ENCODE assay signal across 30 cellular contexts in genomic region chr20:57901526-57901925, GRCh38.
"Had no signal": no experiment of that assay in that cellular context is flagged by ENCODE, and none has a peak within 500 bp of the region (broad histone marks: within the 10 kb centered on the region; RNA-seq: fewer than 3 reads in every experiment).

No MANE protein-coding gene starts in this region.

- H3K36me3 ChIP-seq: left lung, neural progenitor cell, neutrophil, right atrium auricular region, right lobe of liver, transverse colon, upper lobe of left lung had no signal

- H3K4me1 Mint-ChIP-seq: stimulated activated memory B cell treated with anti-CD40 and anti-IgM and Interleukin-4, amounts not matched to agents 10 μg/mL and 1 μg/mL and 100 μg/mL, for 72 hours had no signal

- H3K27ac Mint-ChIP-seq: immature natural killer cell; naive thymus-derived CD4-positive, alpha-beta T cell; nephron progenitor cell; neural progenitor cell; progenitor cell of endocrine pancreas; stimulated activated memory B cell treated with anti-CD40 and anti-IgM and Interleukin-4, amounts not matched to agents 10 μg/mL and 1 μg/mL and 100 μg/mL, for 72 hours had no signal

- H3K4me3 ChIP-seq: left lung, lung, mucosa of descending colon, neural progenitor cell, right atrium auricular region, right lobe of liver, smooth muscle cell, transverse colon, upper lobe of left lung had no signal

- H3K36me3 Mint-ChIP-seq: immature natural killer cell; naive thymus-derived CD4-positive, alpha-beta T cell; neural progenitor cell; stimulated activated memory B cell treated with anti-CD40 and anti-IgM and Interleukin-4, amounts not matched to agents 10 μg/mL and 1 μg/mL and 100 μg/mL, for 72 hours had no signal

- H3K4me3 Mint-ChIP-seq: immature natural killer cell; naive thymus-derived CD4-positive, alpha-beta T cell; neural progenitor cell; stimulated activated memory B cell treated with anti-CD40 and anti-IgM and Interleukin-4, amounts not matched to agents 10 μg/mL and 1 μg/mL and 100 μg/mL, for 72 hours; stimulated activated naive CD8-positive, alpha-beta T cell treated with anti-CD3 and anti-CD28 coated beads, Interleukin-15, amount 100 ng/mL, for 72 hours had no signal

- H3K27ac ChIP-seq: left lung, neural progenitor cell, neutrophil, parathyroid adenoma, right atrium auricular region, right lobe of liver, transverse colon, upper lobe of left lung had no signal

- H3K9me3 Mint-ChIP-seq: immature natural killer cell; naive thymus-derived CD4-positive, alpha-beta T cell; nephron progenitor cell; neural progenitor cell; stimulated activated memory B cell treated with anti-CD40 and anti-IgM and Interleukin-4, amounts not matched to agents 10 μg/mL and 1 μg/mL and 100 μg/mL, for 72 hours; stimulated activated naive CD8-positive, alpha-beta T cell treated with anti-CD3 and anti-CD28 coated beads, Interleukin-15, amount 100 ng/mL, for 72 hours had no signal

- ATAC-seq: left colon; left lung; mucosa of descending colon; naive thymus-derived CD4-positive, alpha-beta T cell; right lobe of liver; stimulated activated memory B cell treated with anti-CD40 and anti-IgM and Interleukin-4, amounts not matched to agents 10 μg/mL and 1 μg/mL and 100 μg/mL, for 72 hours; stimulated activated naive CD8-positive, alpha-beta T cell treated with anti-CD3 and anti-CD28 coated beads, Interleukin-15, amount 100 ng/mL, for 72 hours had no signal

- FAIRE-seq: islet of Langerhans, kidney had no signal

- H3K4me1 ChIP-seq: left lung, parathyroid adenoma, right atrium auricular region, upper lobe of left lung had no signal

- H3K9me3 ChIP-seq: left lung, mucosa of descending colon, neutrophil, right atrium auricular region, right lobe of liver, transverse colon, upper lobe of left lung had no signal

- H3K27me3 ChIP-seq: neural progenitor cell, right atrium auricular region, right lobe of liver, transverse colon, upper lobe of left lung had no signal

- DNase-seq: hypothalamus; immature natural killer cell; kidney; left colon; left lung; mesendoderm; midbrain; mucosa of descending colon; naive thymus-derived CD4-positive, alpha-beta T cell; nephron progenitor cell; occipital lobe; right lobe of liver; stimulated activated CD4-positive, alpha-beta T cell treated with anti-CD3 and anti-CD28 coated beads, Interleukin-1b, Interleukin-23, amount 100 ng/mL, for 48 hours; stimulated activated CD4-positive, alpha-beta T cell treated with anti-CD3 and anti-CD28 coated beads, Interleukin-2, amount 100 ng/mL, for 48 hours; stimulated activated CD4-positive, alpha-beta T cell treated with anti-CD3 and anti-CD28 coated beads, Interleukin-4, amount 100 ng/mL, for 4 hours; stimulated activated CD8-positive, alpha-beta memory T cell treated with anti-CD3 and anti-CD28 coated beads, Interleukin-4, amount 100 ng/mL, for 48 hours; stimulated activated naive CD4-positive, alpha-beta T cell treated with Interleukin-2 at 50 U/mL for 16 hours; stimulated activated naive CD8-positive, alpha-beta T cell treated with anti-CD3 and anti-CD28 coated beads, Interleukin-15, amount 100 ng/mL, for 72 hours; substantia nigra; transverse colon; upper lobe of left lung had no signal
